In the genomic region with DNA sequence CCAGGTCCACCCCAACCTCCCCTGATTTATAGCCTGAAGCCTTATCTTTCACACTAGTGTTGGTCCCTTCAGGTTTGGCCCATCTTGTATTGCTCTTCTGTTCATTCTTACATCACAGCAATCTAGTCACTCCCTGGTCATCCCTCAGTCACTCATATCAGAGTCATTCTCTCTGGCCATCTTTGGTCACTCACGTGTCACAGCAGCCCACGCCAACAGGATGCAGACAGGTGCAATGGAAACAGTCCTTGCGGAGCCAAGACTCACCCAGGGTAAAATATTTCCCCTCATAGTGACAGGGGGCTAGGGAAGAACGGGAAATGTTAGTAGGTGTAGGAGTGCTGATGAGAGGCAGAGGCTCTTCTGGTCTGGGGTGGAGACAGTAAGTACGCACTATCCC, we compare ENCODE assay signal across 28 cellular contexts. TPM values are rescaled to one million over a fixed set of nuclear protein-coding genes. Genes with fewer than 3 reads are reported as not detected.
"Had no signal": no experiment of that assay in that cellular context is flagged by ENCODE, and none has a peak within 500 bp of the region (broad histone marks: within the 10 kb centered on the region; RNA-seq: fewer than 3 reads in every experiment).

No MANE protein-coding gene starts in this region.

- ATAC-seq: esophagus mucosa; heart right ventricle; naive thymus-derived CD4-positive, alpha-beta T cell had no signal

- H3K4me2 ChIP-seq: neural progenitor cell had no signal

- H3K36me3 ChIP-seq: colonic mucosa, neural progenitor cell, ovary had no signal

- H3K27me3 Mint-ChIP-seq: naive thymus-derived CD4-positive, alpha-beta T cell had no signal

- H2AFZ ChIP-seq: neural progenitor cell had no signal

- DNase-seq: colonic mucosa; effector CD4-positive, alpha-beta T cell; endodermal cell; heart right ventricle; hypothalamus; kidney glomerular epithelial cell; mammary epithelial cell; naive thymus-derived CD4-positive, alpha-beta T cell; nucleus accumbens; ovary; sigmoid colon; stimulated activated CD4-positive, alpha-beta T cell treated with anti-CD3 and anti-CD28 coated beads, Interleukin-2, amount 100 ng/mL, for 24 hours; stimulated activated CD4-positive, alpha-beta T cell treated with anti-CD3 and anti-CD28 coated beads, Interleukin-4, amount 100 ng/mL, for 4 hours; stimulated activated naive CD4-positive, alpha-beta T cell; substantia nigra; trophoblast cell had no signal

- H3K9me3 Mint-ChIP-seq: endodermal cell; naive thymus-derived CD4-positive, alpha-beta T cell; neural progenitor cell had no signal

- H3K4me3 Mint-ChIP-seq: endodermal cell had no signal

- H3K9ac ChIP-seq: neural progenitor cell had no signal

- H3K9me3 ChIP-seq: colonic mucosa, heart right ventricle, ovary, right atrium auricular region, sigmoid colon, stomach, thoracic aorta had no signal

- H3K27ac Mint-ChIP-seq: neural progenitor cell had no signal

- FAIRE-seq: frontal cortex, islet of Langerhans, urothelium cell line had no signal

- H3K27me3 ChIP-seq: colonic mucosa, heart right ventricle, neural progenitor cell, ovary, right atrium auricular region, sigmoid colon, stomach had no signal

- H3K27ac ChIP-seq: colonic mucosa, heart right ventricle, neural progenitor cell, ovary, right atrium auricular region, sigmoid colon, skin epidermis, stomach, thoracic aorta had no signal

- H3K4me3 ChIP-seq: colonic mucosa, heart right ventricle, neural progenitor cell, ovary, right atrium auricular region, sigmoid colon, skin epidermis, stomach, thoracic aorta had no signal

RNA-seq across cellular contexts. Expression of gene MSMP, which starts 0.6 kb away (rescaled TPM):
- total RNA-seq: esophagus mucosa, fibroblast of lung, mammary epithelial cell, mesenteric fat pad, mononuclear cell, right atrium auricular region, sigmoid colon, stomach, thoracic aorta had no signal
